ENCODE assay signal across 1 cellular context in the genomic region with DNA sequence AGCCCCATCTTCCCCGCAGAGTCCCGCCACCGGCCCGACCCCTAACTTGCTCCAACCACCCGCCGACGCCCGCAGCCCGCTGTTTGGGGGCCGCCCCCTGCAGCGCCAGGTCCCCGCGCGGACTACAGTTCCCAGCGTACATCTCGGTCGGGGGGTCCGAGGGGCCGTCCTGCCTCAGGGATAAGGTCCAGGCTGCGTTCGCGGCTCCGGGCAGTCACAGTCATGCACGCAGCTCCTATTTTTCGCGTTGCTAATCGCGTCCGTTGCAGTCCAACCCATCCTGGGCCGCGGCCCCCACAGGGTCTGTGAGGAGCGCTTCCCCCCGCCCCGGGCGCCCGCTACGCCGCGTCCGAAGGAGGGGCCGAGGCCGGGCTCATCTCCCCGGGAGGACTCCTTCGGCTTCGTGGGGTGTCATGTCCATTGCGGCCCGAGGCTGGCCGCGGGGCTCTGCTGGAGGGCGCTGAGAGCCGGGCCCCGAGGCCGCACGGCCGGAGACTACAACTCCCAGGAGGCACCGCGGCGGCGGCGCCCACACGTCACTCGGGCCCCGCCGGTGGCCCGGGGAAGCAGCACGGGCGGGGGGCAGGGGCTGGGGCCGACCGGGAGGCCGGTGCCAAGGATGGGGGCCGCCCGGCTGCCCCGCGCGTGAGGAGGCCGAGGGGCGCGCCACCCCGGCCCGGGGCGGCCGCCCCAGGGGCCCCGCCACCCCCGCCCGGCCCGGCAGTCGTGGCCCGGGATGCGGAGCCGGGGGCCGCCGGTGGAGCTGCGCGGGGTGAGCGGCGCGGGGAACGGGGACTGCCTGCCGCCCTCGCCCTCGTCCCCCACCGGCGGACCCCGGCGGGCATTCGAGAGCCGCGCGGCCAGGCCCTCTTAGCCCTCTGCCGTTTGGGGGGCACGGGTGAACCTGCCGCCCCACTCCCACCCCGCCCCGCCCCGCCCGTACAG.
A peak's percentile ranks its signal among the peaks of the same experiment; 100 is the strongest.
TF ChIP-seq lines count a peak whose summit lies in the region.

MAP3K10 (plus strand) TSS at position 536 of the 945 bp plus-strand sequence. CDS start 606 bp downstream, outside the sequence.

TF ChIP-seq in H1, 55 proteins besides CTCF, POLR2A, EP300 and RAD21 (continued from another document):
- TF ChIP-seq E2F6 (IDR thresholded peaks at IDR 0.05) (no peak), RXRA (IDR thresholded peaks at IDR 0.05; ENCODE audit: insufficient read depth, low read depth, low read length) (no peak), TAF1 (IDR thresholded peaks at IDR 0.05; ENCODE audit: low read depth, low read length) (no peak), RBBP5 (IDR thresholded peaks at IDR 0.05; ENCODE audit: borderline replicate concordance, low read depth, low read length) (no peak), PHF8 (conservative IDR thresholded peaks at IDR 0.05; ENCODE audit: low read depth, low read length) (peak; percentile 51), RFX5 (IDR thresholded peaks at IDR 0.05; ENCODE audit: borderline replicate concordance, low read depth, low read length) (no peak), ASH2L (IDR thresholded peaks at IDR 0.05; ENCODE audit: low read length) (peak; percentile 47), POU5F1 (IDR thresholded peaks at IDR 0.05; ENCODE audit: low read depth, low read length) (no peak), CBX8 (IDR thresholded peaks at IDR 0.05; ENCODE audit: borderline replicate concordance, low read depth, low read length) (no peak), ATF3 (IDR thresholded peaks at IDR 0.05; ENCODE audit: insufficient read depth, low read depth, low read length) (0 out of 2 replicates have a peak, but pooled peaks have one; percentile 10), CEBPB (IDR thresholded peaks at IDR 0.05; ENCODE audit: low read depth, low read length) (no peak), KDM4A (IDR thresholded peaks at IDR 0.05; ENCODE audit: low read depth, low read length, severe bottlenecking) (peak; percentile 95)
TF ChIP-seq in H1: peak in this region for 6.
